14 cellular contexts compared by ENCODE assay signal in the genomic region with DNA sequence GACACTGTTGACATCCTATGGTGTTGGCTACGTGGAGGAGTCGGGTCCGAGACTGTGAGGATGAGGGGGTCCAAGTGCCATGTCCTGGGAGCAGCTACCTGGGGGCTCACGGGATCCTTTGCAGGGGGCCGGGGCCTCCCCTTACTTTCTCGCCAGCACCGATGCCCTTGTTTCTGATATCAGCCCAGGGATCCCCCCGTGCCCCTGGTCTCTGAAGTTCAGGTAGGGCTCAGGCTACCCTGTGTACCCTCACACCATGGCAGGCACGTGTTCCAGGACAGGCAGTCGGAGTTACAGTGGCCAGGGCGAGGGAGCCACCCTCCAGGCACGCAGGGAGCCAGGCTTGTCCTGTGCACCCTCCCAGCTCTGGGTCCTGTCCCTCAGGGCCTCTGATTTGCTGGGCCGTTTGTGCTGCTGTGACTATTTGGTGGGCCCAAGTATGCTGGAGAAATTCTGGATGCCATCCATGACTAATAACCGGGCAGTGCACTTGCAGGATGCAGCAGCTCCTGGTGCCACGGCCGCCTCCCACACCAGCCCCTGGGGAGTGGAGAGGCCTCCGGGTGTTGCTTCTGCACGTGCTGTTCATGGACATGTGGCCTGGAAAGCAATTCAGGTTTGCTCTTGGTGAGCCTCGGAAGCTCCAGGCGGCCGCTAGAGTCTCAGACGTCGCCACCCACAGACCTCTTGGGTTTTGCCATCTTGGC.
DNase-seq lines count a peak whose midpoint lies in the region; ATAC-seq and TF ChIP-seq lines count a peak whose summit lies in the region.
"Had no signal": no experiment of that assay in that cellular context is flagged by ENCODE, and none has a peak within 500 bp of the region (broad histone marks: within the 10 kb centered on the region; RNA-seq: fewer than 3 reads in every experiment).

No MANE protein-coding gene starts in this region.

- intact Hi-C loops in natural killer cell (cut with micrococcal nuclease): no loop called here

- H2AK5ac ChIP-seq in H9 (ENCODE audit: insufficient read length, low read length): no peak overlapping the region

- no peak overlapping the region for H4K8ac ChIP-seq in H9 (replicated peaks; ENCODE audit: insufficient read length, low read depth, low read length)

- H4K20me1 ChIP-seq in osteoblast (ENCODE audit: insufficient read depth, low read length): no peaks in the 10 kb centered on the region
- no peaks in the 10 kb centered on the region for H4K20me1 ChIP-seq in H9 (ENCODE audit: control insufficient read depth, insufficient read depth, insufficient read length)

- H3K9me3 ChIP-seq in osteoblast (ENCODE audit: low read depth, low read length) (no peaks in the 10 kb centered on the region), H9 (ENCODE audit: control insufficient read depth, low read depth, low read length) (no peaks in the 10 kb centered on the region)

- H3K23me2 ChIP-seq in H9 (ENCODE audit: insufficient read length, low read depth, low read length, poor library complexity, severe bottlenecking): no peaks in the 10 kb centered on the region

- no peak overlapping the region for H2BK5ac ChIP-seq in H9 (ENCODE audit: insufficient read length, low read length)

- H3K4me3 ChIP-seq in osteoblast (ENCODE audit: insufficient read depth, low read length): no peak overlapping the region
- H3K4me3 ChIP-seq: GM23248 had no signal

- H3K27me3 ChIP-seq in osteoblast (ENCODE audit: insufficient read depth, low read length): peaks cover 3% of the 10 kb centered on the region
- H3K27me3 ChIP-seq in H9 (ENCODE audit: insufficient read depth, low read length): no peaks in the 10 kb centered on the region

- H3T11ph ChIP-seq in H9 (ENCODE audit: low read length): no peak overlapping the region

- no peak overlapping the region for H3K27ac Mint-ChIP-seq in natural killer cell treated with Interleukin-12 subunit alpha and Interleukin-12 subunit beta and Interleukin-15 and Interleukin-18, amount 100 ng/mL, for 72 hours
- no peak overlapping the region for H3K27ac Mint-ChIP-seq in natural killer cell
- H3K27ac Mint-ChIP-seq in H9: no peak overlapping the region; a peak in 2 of 7 replicates
- H3K27ac Mint-ChIP-seq: CD4-positive, alpha-beta T cell had no signal

- H2BK12ac ChIP-seq in H9 (ENCODE audit: insufficient read length, low read depth, low read length): no peak overlapping the region

- H3K56ac ChIP-seq in H9 (ENCODE audit: insufficient read length, low read depth, low read length): no peak overlapping the region

- H3K14ac ChIP-seq in H9 (ENCODE audit: insufficient read depth, low read length): no peak overlapping the region

- H3K27me3 Mint-ChIP-seq in natural killer cell treated with Interleukin-12 subunit alpha and Interleukin-12 subunit beta and Interleukin-15 and Interleukin-18, amount 100 ng/mL, for 72 hours: peaks cover 0 to 4% of the 10 kb centered on the region in 2 donors
- peaks cover 10 to 11% of the 10 kb centered on the region in 2 donors for H3K27me3 Mint-ChIP-seq in natural killer cell (ENCODE audit: low read depth in 2 of 2)
- peaks cover 12% of the 10 kb centered on the region for H3K27me3 Mint-ChIP-seq in H9 (ENCODE audit: low read depth)

- H3K4me2 ChIP-seq in osteoblast (ENCODE audit: insufficient read depth, low read length): no peak overlapping the region
- H3K4me2 ChIP-seq in H9 (ENCODE audit: insufficient read depth, insufficient read length, low read length): no peak overlapping the region

- no peaks in the 10 kb centered on the region for H3K36me3 ChIP-seq in osteoblast (ENCODE audit: insufficient read depth, low read length)

- H3K9ac ChIP-seq in H9 (ENCODE audit: extremely low read depth, insufficient read length, low read length): no peak overlapping the region
- H3K9ac ChIP-seq: GM23248 had no signal

- H3K27ac ChIP-seq in cingulate gyrus (ENCODE audit: low read depth, low read length): peak overlapping the region; percentile 43
- H3K27ac ChIP-seq in osteoblast (ENCODE audit: low read depth, low read length): no peak overlapping the region
- peak overlapping the region; percentile 78 for H3K27ac ChIP-seq in temporal lobe (ENCODE audit: low read depth, low read length)
- no peak overlapping the region for H3K27ac ChIP-seq in H9 (ENCODE audit: insufficient read length, low read depth, low read length)
- H3K27ac ChIP-seq: GM23248 had no signal

- no peak overlapping the region for H2BK120ac ChIP-seq in H9 (ENCODE audit: low read depth, low read length, poor library complexity, severe bottlenecking)

- no peak overlapping the region for H3K4me3 Mint-ChIP-seq in natural killer cell treated with Interleukin-12 subunit alpha and Interleukin-12 subunit beta and Interleukin-15 and Interleukin-18, amount 100 ng/mL, for 72 hours
- no peak overlapping the region for H3K4me3 Mint-ChIP-seq in natural killer cell
- H3K4me3 Mint-ChIP-seq in H9: no peak overlapping the region
- H3K4me3 Mint-ChIP-seq: CD4-positive, alpha-beta T cell had no signal

- no peak overlapping the region for H3K18ac ChIP-seq in H9 (ENCODE audit: insufficient read length, low read depth, low read length)

- no peak overlapping the region for H2BK15ac ChIP-seq in H9 (ENCODE audit: low read depth, low read length)

- no peaks in the 10 kb centered on the region for H3K79me1 ChIP-seq in H9 (ENCODE audit: insufficient read depth, low read depth, low read length, poor library complexity, severe bottlenecking)

- peaks cover 0 to 5% of the 10 kb centered on the region in 2 donors for H3K4me1 Mint-ChIP-seq in natural killer cell treated with Interleukin-12 subunit alpha and Interleukin-12 subunit beta and Interleukin-15 and Interleukin-18, amount 100 ng/mL, for 72 hours (ENCODE audit: low read depth in 2 of 2)
- H3K4me1 Mint-ChIP-seq in natural killer cell: peaks cover 0 to 7% of the 10 kb centered on the region in 2 donors
- peaks cover 26 to 42% of the 10 kb centered on the region in 2 experiments for H3K4me1 Mint-ChIP-seq in H9

- H3K36me3 Mint-ChIP-seq in natural killer cell treated with Interleukin-12 subunit alpha and Interleukin-12 subunit beta and Interleukin-15 and Interleukin-18, amount 100 ng/mL, for 72 hours: no peaks in the 10 kb centered on the region
- H3K36me3 Mint-ChIP-seq in natural killer cell (no peaks in the 10 kb centered on the region), H9 (ENCODE audit: insufficient read depth in 1 of 3, low read depth in 3 of 3) (no peaks in the 10 kb centered on the region)

- H3K23ac ChIP-seq in H9 (ENCODE audit: insufficient read length, low read depth, low read length): no peak overlapping the region

- H3K9me3 Mint-ChIP-seq in natural killer cell treated with Interleukin-12 subunit alpha and Interleukin-12 subunit beta and Interleukin-15 and Interleukin-18, amount 100 ng/mL, for 72 hours: no peaks in the 10 kb centered on the region
- H3K9me3 Mint-ChIP-seq in natural killer cell (no peaks in the 10 kb centered on the region), H9 (no peaks in the 10 kb centered on the region)
- H3K9me3 Mint-ChIP-seq: CD4-positive, alpha-beta T cell had no signal

- no peak for ATAC-seq in natural killer cell treated with Interleukin-12 subunit alpha and Interleukin-12 subunit beta and Interleukin-15 and Interleukin-18, amount 100 ng/mL, for 72 hours
- no peak for ATAC-seq in natural killer cell
- no peak for ATAC-seq in HG02642 (IDR thresholded peaks at IDR 0.05; ENCODE audit: poor library complexity, unreplicated experiment)
- ATAC-seq: HepG2 had no signal

- H3K4me1 ChIP-seq in osteoblast (ENCODE audit: insufficient read depth, low read length): no peaks in the 10 kb centered on the region
- peaks cover 12% of the 10 kb centered on the region; the same call in 1 of the 2 replicates for H3K4me1 ChIP-seq in H9 (ENCODE audit: insufficient read depth, low read length)

- no peak overlapping the region for H4K91ac ChIP-seq in H9 (ENCODE audit: insufficient read length, low read depth, low read length)

- H3K79me2 ChIP-seq in osteoblast (ENCODE audit: insufficient read depth, low read length) (no peaks in the 10 kb centered on the region), H9 (ENCODE audit: insufficient read depth, low read length) (no peaks in the 10 kb centered on the region)

- TF ChIP-seq CTCF in natural killer cell (IDR thresholded peaks at IDR 0.05) (no peak), osteoblast (IDR thresholded peaks at IDR 0.05; ENCODE audit: extremely low read depth, low read depth, low read length) (no peak), H9 (conservative IDR thresholded peaks at IDR 0.05) (no peak)

- no peak overlapping the region for H2BK20ac ChIP-seq in H9 (ENCODE audit: low read depth, low read length, poor library complexity, severe bottlenecking)

- H2AFZ ChIP-seq in osteoblast (ENCODE audit: low read length) (no peak overlapping the region), H9 (ENCODE audit: low read length) (no peak overlapping the region)
- H2AFZ ChIP-seq: GM23248 had no signal

- DNase-seq in natural killer cell treated with Interleukin-12 subunit alpha and Interleukin-12 subunit beta and Interleukin-15 and Interleukin-18, amount 100 ng/mL, for 72 hours (ENCODE audit: low spot score): peak; percentile 55
- DNase-seq in natural killer cell: no peak
- peak; percentile 73 for DNase-seq in osteoblast (ENCODE audit: insufficient read length, low spot score, missing footprints)
- no peak for DNase-seq in NCI-H510A (lab: John Stamatoyannopoulos, UW)
- no peak for DNase-seq in H9
- DNase-seq: C1 segment of cervical spinal cord; Calu3; CD4-positive, alpha-beta T cell; DMS 273 treated with DMSO at 0.1 percent for 48 hours had no signal

- WGBS in H9 (ENCODE audit: extremely low coverage, insufficient read length, low lambda C conversion rate): no CpG with 5 or more reads among the region's 23 CpGs

- H4K5ac ChIP-seq in H9 (ENCODE audit: insufficient read length, low read depth, low read length): no peak overlapping the region

- H3K4ac ChIP-seq in H9 (ENCODE audit: low read depth, low read length): no peak overlapping the region

Comparison
In these comparisons a context has a peak if more than half of its experiments do, and no peak if none do; other contexts are left out.
1. DNase-seq: peak in natural killer cell treated with Interleukin-12 subunit alpha and Interleukin-12 subunit beta and Interleukin-15 and Interleukin-18, amount 100 ng/mL, for 72 hours (single experiment) and osteoblast (single experiment); none in natural killer cell (single experiment), NCI-H510A (single experiment) and H9 (single experiment).
2. H3K27ac ChIP-seq: peak in cingulate gyrus (single experiment) and temporal lobe (single experiment); none in osteoblast (single experiment) and H9 (single experiment).